Comparison of ENCODE assay signal across 24 cellular contexts in genomic region chr18:49850636-49851035, GRCh38. TPM values are rescaled to one million over a fixed set of nuclear protein-coding genes. Genes with fewer than 3 reads are reported as not detected.
DNase-seq lines count a peak whose midpoint lies in the region; ATAC-seq, FAIRE-seq and TF ChIP-seq lines count a peak whose summit lies in the region.
"Had no signal": no experiment of that assay in that cellular context is flagged by ENCODE, and none has a peak within 500 bp of the region (broad histone marks: within the 10 kb centered on the region; RNA-seq: fewer than 3 reads in every experiment).

No MANE protein-coding gene starts in this region.

- H3K23me2 ChIP-seq in H1 (ENCODE audit: low read depth, low read length): no peaks in the 10 kb centered on the region; the same call in 1 of the 2 replicates

- POLR2A ChIA-PET in PC-3 (lab: Charles Lee; ENCODE audit: unreplicated experiment): no interaction called here
- POLR2A ChIA-PET in H1 (lab: Charles Lee; ENCODE audit: partially characterized antibody): no interaction called here

- DNase-seq in Calu3: no peak
- no peak for DNase-seq in PC-3
- DNase-seq in H1 (ENCODE audit: low read depth in 1 of 2, low spot score in 2 of 2): no peak
- DNase-seq in HT-29 (ENCODE audit: low spot score): no peak
- no peak for DNase-seq in mucosa of gallbladder (ENCODE audit: low spot score)
- DNase-seq: BE2C, EL, GF-D8, GOT3, KBM-7, NCI-H1092 treated with DMSO at 0.1 percent for 48 hours, NCI-H1436 treated with DMSO at 0.1 percent for 48 hours, NCI-H2029, NCI-H2171 treated with DMSO at 0.1 percent for 48 hours, NCI-H446, NCI-H526, OCI-M1, SHP77 treated with DMSO at 0.1 percent for 48 hours, SK-N-SH had no signal

- no peak overlapping the region for H2AK5ac ChIP-seq in H1 (ENCODE audit: low read depth, low read length)

- TF ChIP-seq EP300 in H1 (IDR thresholded peaks at IDR 0.05; ENCODE audit: borderline replicate concordance in 1 of 2, low read depth in 2 of 2, low read length in 2 of 2): no peak

- H3K9me3 Mint-ChIP-seq in Calu3 (ENCODE audit: low read depth, unreplicated experiment): no peaks in the 10 kb centered on the region

- no peak overlapping the region for H3K18ac ChIP-seq in H1 (ENCODE audit: extremely low read depth, low read length)

- H3K27ac ChIP-seq in PC-3 (ENCODE audit: low read length): 0 out of 2 replicates have a peak overlapping the region, but pooled peaks have one; percentile 90
- H3K27ac ChIP-seq in H1 (ENCODE audit: low read depth, low read length): no peak overlapping the region

- H3K23ac ChIP-seq in H1 (ENCODE audit: insufficient read length): no peak overlapping the region

- no peak for TF ChIP-seq RAD21 in H1 (IDR thresholded peaks at IDR 0.05 in 1 of 2, conservative IDR thresholded peaks at IDR 0.05 in 1 of 2; ENCODE audit: low read depth in 2 of 2, low read length in 2 of 2)

- H3K79me2 ChIP-seq in PC-3 (ENCODE audit: low read length) (no peaks in the 10 kb centered on the region), H1 (ENCODE audit: control insufficient read depth in 1 of 2, insufficient read depth in 2 of 2, low read length in 2 of 2) (no peaks in the 10 kb centered on the region)

- H3K14ac ChIP-seq in H1 (ENCODE audit: insufficient read length): no peak overlapping the region

- no peak overlapping the region for H3K9ac ChIP-seq in PC-3 (ENCODE audit: low read length)
- H3K9ac ChIP-seq in H1 (replicated peaks in 1 of 4; ENCODE audit: extremely low read depth in 1 of 4, low read depth in 3 of 4, low read length in 3 of 4): no peak overlapping the region
- peak overlapping the region; percentile 62 for H3K9ac ChIP-seq in mucosa of stomach (ENCODE audit: low read length)
- H3K9ac ChIP-seq: SK-N-SH had no signal

- H3K79me1 ChIP-seq in H1 (ENCODE audit: low read depth, low read length): no peaks in the 10 kb centered on the region

- H4K5ac ChIP-seq in H1 (ENCODE audit: insufficient read length, low read depth, low read length): no peak overlapping the region

- H2BK5ac ChIP-seq in H1 (ENCODE audit: low read depth, low read length): no peak overlapping the region

- H3K4me3 ChIP-seq in PC-3 (ENCODE audit: low read length): no peak overlapping the region
- no peak overlapping the region for H3K4me3 ChIP-seq in H1 (ENCODE audit: extremely low read depth in 1 of 4, insufficient read depth in 2 of 4, low read depth in 3 of 4, low read length in 4 of 4)
- H3K4me3 ChIP-seq in mucosa of stomach (ENCODE audit: low read length): no peak overlapping the region

- TF ChIP-seq POLR2A in H1 (IDR thresholded peaks at IDR 0.05; ENCODE audit: control extremely low read depth in 1 of 2, low read depth in 2 of 2, low read length in 2 of 2): no peak

- H3K36me3 ChIP-seq in PC-3 (ENCODE audit: low read depth, low read length): no peaks in the 10 kb centered on the region
- H3K36me3 ChIP-seq in H1 (ENCODE audit: control insufficient read depth in 2 of 4, insufficient read depth in 4 of 4, low read length in 3 of 4): no peaks in the 10 kb centered on the region
- no peaks in the 10 kb centered on the region for H3K36me3 ChIP-seq in mucosa of stomach (ENCODE audit: control insufficient read depth, insufficient read depth, low read length)
- H3K36me3 ChIP-seq: BE2C had no signal

- no peak overlapping the region for H4K91ac ChIP-seq in H1 (replicated peaks; ENCODE audit: insufficient read length, low read length)

- H3K56ac ChIP-seq in H1 (replicated peaks; ENCODE audit: insufficient read length, low read depth, low read length): no peak overlapping the region

- 0 out of 2 replicates have a peak overlapping the region, but pooled peaks have one; percentile 32 for H2BK15ac ChIP-seq in H1 (ENCODE audit: low read length)

- no peak overlapping the region for H2BK12ac ChIP-seq in H1 (ENCODE audit: low read depth, low read length)

- no peaks in the 10 kb centered on the region for H4K20me1 ChIP-seq in PC-3 (ENCODE audit: low read length)
- peaks cover 0 to 2% of the 10 kb centered on the region in 2 experiments for H4K20me1 ChIP-seq in H1 (replicated peaks in 1 of 2; ENCODE audit: control insufficient read depth in 1 of 2, insufficient read depth in 2 of 2, low read length in 2 of 2)

- H3K4me2 ChIP-seq in PC-3 (ENCODE audit: low read length) (no peak overlapping the region), H1 (ENCODE audit: insufficient read depth in 1 of 2, low read depth in 2 of 2, low read length in 2 of 2) (no peak overlapping the region)

- WGBS in H1 (ENCODE audit: extremely low coverage in 1 of 2, insufficient coverage in 1 of 2, insufficient read length in 1 of 2, insufficient replicate concordance in 2 of 2, low coverage in 1 of 2, low lambda C conversion rate in 2 of 2, missing lambda C conversion rate in 1 of 2), 2 experiments: 88% methylated on average over 8 of the region's 8 CpGs; no CpG with 5 or more reads in 1 of the 2 experiments

- peaks cover 29% of the 10 kb centered on the region for H3K36me3 Mint-ChIP-seq in Calu3 (ENCODE audit: insufficient read depth, unreplicated experiment)

- peak overlapping the region; percentile 97 for H3K27ac Mint-ChIP-seq in Calu3 (ENCODE audit: unreplicated experiment)

- H3K4me1 Mint-ChIP-seq in Calu3 (ENCODE audit: low read depth, unreplicated experiment): peaks cover 44% of the 10 kb centered on the region

- intact Hi-C loops in Calu3 (cut with micrococcal nuclease; ENCODE audit: unreplicated experiment): no loop called here
- intact Hi-C loops in PC-3 (cut with micrococcal nuclease): no loop called here

- H3K4ac ChIP-seq in H1 (replicated peaks; ENCODE audit: insufficient read length, low read depth, low read length): no peak overlapping the region

- no peak overlapping the region for H3K4me3 Mint-ChIP-seq in Calu3 (ENCODE audit: low read depth, unreplicated experiment)

- H3K27me3 ChIP-seq in PC-3 (ENCODE audit: low read length): no peaks in the 10 kb centered on the region
- H3K27me3 ChIP-seq in H1 (replicated peaks in 1 of 4; ENCODE audit: control insufficient read depth in 3 of 4, extremely low read depth in 1 of 4, insufficient read depth in 3 of 4, low read length in 3 of 4): no peaks in the 10 kb centered on the region; a peak in 1 of 7 replicates
- H3K27me3 ChIP-seq in mucosa of stomach (ENCODE audit: control insufficient read depth, insufficient read depth, low read length): no peaks in the 10 kb centered on the region
- H3K27me3 ChIP-seq: BE2C had no signal

- H3K4me1 ChIP-seq in PC-3 (ENCODE audit: insufficient read depth, low read length) (peaks cover 17% of the 10 kb centered on the region), H1 (replicated peaks in 1 of 4; ENCODE audit: control insufficient read depth in 3 of 4, insufficient read depth in 4 of 4, low read length in 3 of 4) (peaks cover 0 to 24% (median 8%) of the 10 kb centered on the region in 4 experiments; a peak in 5 of 7 replicates), mucosa of stomach (ENCODE audit: control insufficient read depth, insufficient read depth, low read length) (peaks cover 45% of the 10 kb centered on the region)
- H3K4me1 ChIP-seq: BE2C had no signal

- TF ChIP-seq CTCF in Calu3 (IDR thresholded peaks at IDR 0.05; ENCODE audit: unreplicated experiment) (no peak), PC-3 (conservative IDR thresholded peaks at IDR 0.05; ENCODE audit: low read depth, low read length) (no peak), H1 (IDR thresholded peaks at IDR 0.05; ENCODE audit: control extremely low read depth in 1 of 3, insufficient read depth in 1 of 3, low read depth in 1 of 3, low read length in 3 of 3) (no peak)

- BruUV-seq in Calu3 (replicated peaks; lab: Mats Ljungman, UMichigan): no TSS peak
- BruUV-seq in PC-3 (replicated peaks; lab: Mats Ljungman, UMichigan): no TSS peak

- no peak for FAIRE-seq in H1 (lab: Jason Lieb, UNC)
- FAIRE-seq: GM19239, HepG2 had no signal

- ATAC-seq in PC-3: no peak
- ATAC-seq in HG02763 (IDR thresholded peaks at IDR 0.05; ENCODE audit: unreplicated experiment): no peak
- ATAC-seq in HG02642 (IDR thresholded peaks at IDR 0.05; ENCODE audit: poor library complexity, unreplicated experiment): no peak

- CTCF ChIA-PET in Calu3 (lab: Charles Lee) (interaction anchor here (1.5 to 2.2 kb wide), 3 partner anchors 8 to 30 kb away, joined by 4 to 16 read pairs (median 9); no protein-coding TSS in a partner anchor), PC-3 (lab: Charles Lee) (no interaction called here), H1 (lab: Charles Lee; ENCODE audit: partially characterized antibody) (interaction anchor here (0.7 to 14.2 kb wide), 3 partner anchors 9 to 339 kb away, joined by 3 to 157 read pairs (median 6); no protein-coding TSS in a partner anchor)

- H3K9me2 ChIP-seq in PC-3 (replicated peaks; ENCODE audit: low read length): no peaks in the 10 kb centered on the region
- H3K9me2 ChIP-seq: SK-N-SH had no signal

- H2AFZ ChIP-seq in PC-3 (ENCODE audit: low read length): no peak overlapping the region
- H2AFZ ChIP-seq in H1 (ENCODE audit: low read length): no peak overlapping the region

- no peak overlapping the region for H2BK20ac ChIP-seq in H1 (ENCODE audit: low read length)

- no peaks in the 10 kb centered on the region for H3K27me3 Mint-ChIP-seq in Calu3 (ENCODE audit: unreplicated experiment)

- no peaks in the 10 kb centered on the region for H3F3A ChIP-seq in PC-3 (ENCODE audit: low read length, unreplicated experiment)

- no peak overlapping the region for H4K8ac ChIP-seq in H1 (ENCODE audit: extremely low read depth, insufficient read depth, low read length)

- no peak overlapping the region for H2BK120ac ChIP-seq in H1 (replicated peaks; ENCODE audit: low read depth, low read length)

- H3K9me3 ChIP-seq in PC-3 (ENCODE audit: low read length): no peaks in the 10 kb centered on the region
- no peaks in the 10 kb centered on the region for H3K9me3 ChIP-seq in H1 (ENCODE audit: insufficient read depth in 2 of 2, low read depth in 1 of 2, low read length in 1 of 2)
- H3K9me3 ChIP-seq in mucosa of stomach (ENCODE audit: control insufficient read depth, low read length): no peaks in the 10 kb centered on the region
- H3K9me3 ChIP-seq: BE2C, SK-N-SH had no signal

TF ChIP-seq in H1, 55 proteins besides CTCF, POLR2A, EP300 and RAD21 (continues in another document):
- no peak for TF ChIP-seq CEBPB (IDR thresholded peaks at IDR 0.05; ENCODE audit: low read depth, low read length)
- no peak for TF ChIP-seq JUND (IDR thresholded peaks at IDR 0.05; ENCODE audit: low read length)

RNA-seq across cellular contexts. Expression of gene ACAA2, which starts 37.3 kb away (rescaled TPM):
- total RNA-seq in Calu3 (2022) (77.1 and 79.9 TPM in 2 replicates), PC-3 (2014; rRNA removed) (6.5 and 7.1 TPM in 2 replicates), mucosa of gallbladder (84.2 TPM)
- total RNA-seq in H1 (2021; fragmentation: NEBNext Ultra II Directional; extraction: Animal tissue kit (Norgen Biotek cat#: 25700)): 151 and 152 TPM in 2 replicates
- polyA plus RNA-seq in H1 (2011; rRNA removed): 42.1 and 63.4 TPM in 2 replicates
- 78.5 TPM for polyA plus RNA-seq in H1 (2011; cell fraction: cytosol; rRNA removed)
- polyA plus RNA-seq in H1 (2011; cell fraction: nucleus; rRNA removed): 29.4 TPM
- polyA plus RNA-seq in H1 (2012, experiment 1 of 2): 154 to 191 TPM (median 158 TPM) in 4 replicates
- 29.5 TPM for polyA plus RNA-seq in H1 (2012, experiment 2 of 2)
- 71.3 TPM for polyA plus RNA-seq in H1 (2013, experiment 1 of 2)
- 71.4 TPM for polyA plus RNA-seq in H1 (2013, experiment 2 of 2)
- 66.7 and 74.4 TPM in 2 replicates for polyA minus RNA-seq in H1 (2011; rRNA and poly(A)+ RNA removed)
- polyA minus RNA-seq in H1 (2011; cell fraction: cytosol; rRNA and poly(A)+ RNA removed): 32.4 TPM
- 27.7 TPM for polyA minus RNA-seq in H1 (2011; cell fraction: nucleus; rRNA and poly(A)+ RNA removed)
- total RNA-seq in HT-29 (2014; rRNA removed; shearing (Covaris generic)): 48.1 and 49.2 TPM in 2 replicates
